Comparison of ENCODE assay signal across 8 cellular contexts in genomic region chrX:140848800-140849199, GRCh38.
"Had no signal": no experiment of that assay in that cellular context is flagged by ENCODE, and none has a peak within 500 bp of the region (broad histone marks: within the 10 kb centered on the region; RNA-seq: fewer than 3 reads in every experiment).

No MANE protein-coding gene starts in this region.

- H3K9me3 ChIP-seq: HAP-1 had no signal

- H3K4me1 ChIP-seq: HAP-1 had no signal

- H3K4me3 ChIP-seq: GM23338, HAP-1 had no signal

- H3K4me2 ChIP-seq: GM23338, KMS-11 had no signal

- H3K9ac ChIP-seq: KMS-11 had no signal

- H2AFZ ChIP-seq: GM23338 had no signal

- ATAC-seq: GM23338, HCT116 had no signal

- H3K36me3 ChIP-seq: HAP-1 had no signal

- H3K27ac ChIP-seq: HL-60, KMS-11 had no signal

- DNase-seq: H7, HFFc6, KBM-7 had no signal
